ENCODE assay signal across 18 cellular contexts in the genomic region with DNA sequence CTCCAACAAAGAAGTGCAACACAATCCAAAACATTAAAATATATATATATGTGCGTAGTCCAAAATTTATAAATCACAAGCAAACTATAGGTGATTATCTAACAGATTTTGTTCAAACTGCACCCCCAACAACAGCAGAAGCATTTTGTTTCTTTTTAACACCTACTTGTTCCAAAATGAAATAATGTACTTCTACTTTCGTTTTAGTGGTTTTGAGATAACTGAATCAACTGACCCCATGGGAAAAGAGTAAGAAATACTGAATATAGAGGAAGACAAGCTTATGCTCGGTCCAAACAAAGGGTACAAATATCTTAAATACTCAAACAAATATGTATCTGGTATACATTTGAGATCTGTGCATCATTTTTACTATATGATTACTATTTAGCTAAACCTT. TPM values are rescaled to one million over a fixed set of nuclear protein-coding genes. Genes with fewer than 3 reads are reported as not detected.
A peak's percentile ranks its signal among the peaks of the same experiment; 100 is the strongest.
DNase-seq lines count a peak whose midpoint lies in the region; ATAC-seq, FAIRE-seq and TF ChIP-seq lines count a peak whose summit lies in the region.
"Had no signal": no experiment of that assay in that cellular context is flagged by ENCODE, and none has a peak within 500 bp of the region (broad histone marks: within the 10 kb centered on the region; RNA-seq: fewer than 3 reads in every experiment).

No MANE protein-coding gene starts in this region.

- no peak overlapping the region for H3K4me2 ChIP-seq in astrocyte (ENCODE audit: low read length)

- no peaks in the 10 kb centered on the region for H4K20me1 ChIP-seq in astrocyte (ENCODE audit: insufficient read depth, low read length)

- no peaks in the 10 kb centered on the region for H3K27me3 Mint-ChIP-seq in astrocyte (ENCODE audit: low read depth, unreplicated experiment)

- no peak overlapping the region for H3K27ac Mint-ChIP-seq in astrocyte (ENCODE audit: unreplicated experiment)
- H3K27ac Mint-ChIP-seq: brain had no signal

- intact Hi-C loops in body of pancreas (cut with DNase I) = no loop called here

- no peaks in the 10 kb centered on the region for H3K36me3 Mint-ChIP-seq in astrocyte (ENCODE audit: low read depth, unreplicated experiment)
- H3K36me3 Mint-ChIP-seq: brain had no signal

- DNase-seq in GM12892 (ENCODE audit: insufficient read length) (no peak), astrocyte (ENCODE audit: low read depth) (no peak), body of pancreas (no peak), NCI-H526 (lab: John Stamatoyannopoulos, UW) (no peak), medulla oblongata (ENCODE audit: extremely low spot score) (no peak)
- DNase-seq: activated CD4-positive, alpha-beta T cell treated with anti-CD3 and anti-CD28 coated beads for 48 hours; activated effector memory CD4-positive, alpha-beta T cell treated with Interleukin-2 at 50 U/mL for 16 hours; C1 segment of cervical spinal cord; GOT3; mammary epithelial cell; NCI-H446; occipital lobe; T-cell had no signal

- H3K4me3 ChIP-seq in astrocyte (ENCODE audit: insufficient read depth, low read depth, low read length) = no peak overlapping the region
- no peak overlapping the region for H3K4me3 ChIP-seq in body of pancreas

- WGBS in body of pancreas, 2 donors = 71 to 75% methylated on average over 3 of the region's 3 CpGs

- FAIRE-seq in GM12892 (lab: Jason Lieb, UNC) (peak; percentile 17), astrocyte (lab: Jason Lieb, UNC) (peak; percentile 72)
- FAIRE-seq: RCC 7860 had no signal

- H3K4me3 Mint-ChIP-seq in astrocyte (ENCODE audit: unreplicated experiment) = no peak overlapping the region
- H3K4me3 Mint-ChIP-seq: brain, T-cell had no signal

- no peak for TF ChIP-seq CTCF in astrocyte (IDR thresholded peaks at IDR 0.05; ENCODE audit: insufficient read depth, low read depth, low read length)
- TF ChIP-seq CTCF in body of pancreas (IDR thresholded peaks at IDR 0.05) = no peak

- no peaks in the 10 kb centered on the region for H3K9me3 Mint-ChIP-seq in astrocyte (ENCODE audit: unreplicated experiment)
- H3K9me3 Mint-ChIP-seq: T-cell had no signal

- ATAC-seq in GM19351 (IDR thresholded peaks at IDR 0.05; ENCODE audit: unreplicated experiment) (peak; percentile 59), HG02973 (IDR thresholded peaks at IDR 0.05; ENCODE audit: unreplicated experiment) (peak; percentile 48), HG02623 (IDR thresholded peaks at IDR 0.05; ENCODE audit: unreplicated experiment) (no peak), body of pancreas (no peak)

- H3K9ac ChIP-seq in astrocyte (ENCODE audit: low read length) = no peak overlapping the region

- no peak overlapping the region for H2AFZ ChIP-seq in astrocyte (ENCODE audit: low read depth, low read length)

- H3K27me3 ChIP-seq in astrocyte (ENCODE audit: insufficient read depth, low read length) (no peaks in the 10 kb centered on the region), body of pancreas (no peaks in the 10 kb centered on the region)

- H3K4me1 ChIP-seq in astrocyte (ENCODE audit: insufficient read depth, low read length) (no peaks in the 10 kb centered on the region), body of pancreas (no peaks in the 10 kb centered on the region)

- no peaks in the 10 kb centered on the region for H3K9me3 ChIP-seq in astrocyte (ENCODE audit: insufficient read depth, low read depth, low read length)
- no peaks in the 10 kb centered on the region for H3K9me3 ChIP-seq in body of pancreas

- peaks cover 4% of the 10 kb centered on the region for H3K4me1 Mint-ChIP-seq in astrocyte (ENCODE audit: low read depth, unreplicated experiment)
- H3K4me1 Mint-ChIP-seq: brain had no signal

- TF ChIP-seq POLR2A in GM12892 (IDR thresholded peaks at IDR 0.05; ENCODE audit: low read depth, low read length) (no peak), body of pancreas (IDR thresholded peaks at IDR 0.05) (no peak)

- H3K36me3 ChIP-seq in astrocyte (ENCODE audit: insufficient read depth, low read length) = peaks cover 6% of the 10 kb centered on the region
- no peaks in the 10 kb centered on the region for H3K36me3 ChIP-seq in body of pancreas (replicated peaks in 1 of 2; ENCODE audit: insufficient read depth in 1 of 2, low read depth in 2 of 2)

- no peaks in the 10 kb centered on the region for H3K79me2 ChIP-seq in astrocyte (ENCODE audit: insufficient read depth, low read length)

- H3K27ac ChIP-seq in astrocyte (ENCODE audit: low read depth, low read length) = no peak overlapping the region
- no peak overlapping the region for H3K27ac ChIP-seq in body of pancreas

RNA-seq across cellular contexts. Expression of gene MAP7D3, which starts 22.4 kb away (rescaled TPM):
- polyA plus RNA-seq in GM12892 (2012; ENCODE audit: missing spikeins) = 10.8 TPM
- total RNA-seq in astrocyte (15.0 and 19.4 TPM in 2 replicates), body of pancreas (10 to 100 TPM in 1 of 2 donors, 1 to 10 TPM in 1; 6.7 to 12.2 TPM)

Comparison
In these comparisons a context has a peak if more than half of its experiments do, and no peak if none do; other contexts are left out.
1. ATAC-seq: peak in GM19351 (single experiment) and HG02973 (single experiment); none in HG02623 (single experiment) and body of pancreas (single experiment).